1 cellular context compared by ENCODE assay signal in genomic region chr16:30357715-30358576, GRCh38.
TF ChIP-seq lines count a peak whose summit lies in the region.

No MANE protein-coding gene starts in this region.

TF ChIP-seq in K562, 482 proteins besides CTCF, POLR2A, EP300 and RAD21:
- peak; percentile 31; the same call in 1 of the 2 replicates for TF ChIP-seq RBFOX2 (IDR thresholded peaks at IDR 0.05; ENCODE audit: low read depth, low read length)
- TF ChIP-seq HMGN3 (IDR thresholded peaks at IDR 0.05; ENCODE audit: borderline replicate concordance, extremely low read depth, insufficient read length, low read depth, low read length): peak; percentile 13
- no peak for TF ChIP-seq ZNF431 (CRISPR knock-in tag; IDR thresholded peaks at IDR 0.05)
- peak; percentile 55; the same call in 1 of the 2 replicates for TF ChIP-seq POLR2G (IDR thresholded peaks at IDR 0.05; ENCODE audit: low read depth, low read length)
- peak; percentile 74 for TF ChIP-seq ZBTB33 (CRISPR knock-in tag; IDR thresholded peaks at IDR 0.05)
- TF ChIP-seq ZNF217 (CRISPR knock-in tag; IDR thresholded peaks at IDR 0.05): no peak
